Comparison of ENCODE assay signal across 13 cellular contexts in the genomic region with DNA sequence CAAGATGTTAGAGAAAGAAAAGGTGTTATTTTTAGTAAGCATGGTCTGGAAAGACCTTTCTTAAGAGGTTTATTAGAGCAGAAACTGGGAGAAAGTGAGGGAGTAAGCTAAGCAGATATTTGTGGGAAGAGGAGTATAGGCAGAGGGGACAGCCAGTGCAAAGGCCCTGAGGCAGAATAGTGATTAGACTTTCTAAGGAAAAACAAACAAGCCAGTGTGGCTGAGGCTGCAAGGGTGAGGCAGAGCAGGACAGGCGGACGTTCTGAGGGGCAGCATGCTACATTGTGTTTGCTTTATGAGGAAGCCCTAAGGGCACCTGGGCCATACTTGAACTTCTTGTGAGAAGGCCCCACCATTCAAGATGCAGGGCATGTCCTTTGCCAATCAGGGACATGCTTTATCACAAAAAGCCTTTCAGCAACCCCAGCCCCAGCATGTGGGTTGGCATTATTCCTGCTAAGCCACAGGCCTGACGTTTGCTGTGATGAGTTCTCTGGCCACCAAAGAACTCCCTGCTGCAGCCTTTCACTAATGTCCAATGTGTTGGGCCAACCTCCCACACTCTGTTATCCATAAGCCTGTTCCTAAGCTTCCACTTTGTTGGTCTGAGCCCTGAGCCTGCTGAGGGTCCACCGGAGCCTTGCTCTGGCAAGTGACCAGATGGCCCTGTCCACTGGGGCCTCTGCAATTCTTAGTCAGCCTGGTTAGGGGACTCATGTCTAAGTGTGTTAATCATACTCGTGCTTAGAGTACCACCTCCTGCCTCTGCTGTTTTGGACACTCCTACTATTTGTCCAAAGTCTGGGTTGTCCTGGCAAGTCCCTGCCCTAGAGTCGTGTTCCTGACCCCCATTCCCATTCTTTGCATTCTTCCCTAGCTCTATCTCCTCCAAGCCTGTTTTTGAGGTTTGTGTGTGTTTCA.
"Had no signal": no experiment of that assay in that cellular context is flagged by ENCODE, and none has a peak within 500 bp of the region (broad histone marks: within the 10 kb centered on the region; RNA-seq: fewer than 3 reads in every experiment).

No MANE protein-coding gene starts in this region.

- DNase-seq: activated CD4-positive, alpha-beta memory T cell treated with anti-CD3 and anti-CD28 coated beads, Interleukin-2, amount 10 ng/mL, durations not matched to agents 7 days and 5 days; activated CD4-positive, alpha-beta T cell treated with anti-CD3 and anti-CD28 coated beads for 1 hour; activated CD8-positive, alpha-beta memory T cell treated with anti-CD3 and anti-CD28 coated beads, Interleukin-2, amount 50 U/mL, for 4 hours; activated naive CD4-positive, alpha-beta T cell treated with Interleukin-2 at 50 U/mL for 16 hours; activated naive CD8-positive, alpha-beta T cell treated with anti-CD3 and anti-CD28 coated beads, Interleukin-2, amount 50 U/mL, for 24 hours; activated T-cell treated with anti-CD3 and anti-CD28 coated beads, Interleukin-2, amount 50 U/mL, for 72 hours; foreskin fibroblast; occipital lobe; small intestine had no signal

- H3K27ac Mint-ChIP-seq: activated CD4-positive, alpha-beta memory T cell treated with anti-CD3 and anti-CD28 coated beads, Interleukin-2, amount 10 ng/mL, durations not matched to agents 7 days and 5 days; activated naive CD8-positive, alpha-beta T cell treated with anti-CD3 and anti-CD28 coated beads, Interleukin-2, amount 50 U/mL, for 24 hours; activated T-cell treated with anti-CD3 and anti-CD28 coated beads, Interleukin-2, amount 50 U/mL, for 72 hours; natural killer cell treated with Interleukin-12 subunit alpha and Interleukin-12 subunit beta and Interleukin-15 and Interleukin-18, amount 100 ng/mL, for 72 hours; stimulated activated effector memory CD8-positive, alpha-beta T cell treated with anti-CD3 and anti-CD28 coated beads, Interleukin-12 subunit alpha, Interleukin-12 subunit beta, amount 100 ng/mL, for 72 hours; T-helper 2 cell treated with Interferon-gamma antibody and Interleukin-4, amounts not matched to agents 5 μg/mL and 100 μg/mL, for 36 hours had no signal

- H3K9me3 ChIP-seq: tibial nerve had no signal

- H3K4me3 ChIP-seq: tibial nerve had no signal

- H3K27ac ChIP-seq: tibial nerve had no signal

- H3K9me3 Mint-ChIP-seq: activated CD4-positive, alpha-beta memory T cell treated with anti-CD3 and anti-CD28 coated beads, Interleukin-2, amount 10 ng/mL, durations not matched to agents 7 days and 5 days; activated naive CD8-positive, alpha-beta T cell treated with anti-CD3 and anti-CD28 coated beads, Interleukin-2, amount 50 U/mL, for 24 hours; stimulated activated effector memory CD8-positive, alpha-beta T cell treated with anti-CD3 and anti-CD28 coated beads, Interleukin-12 subunit alpha, Interleukin-12 subunit beta, amount 100 ng/mL, for 72 hours; T-helper 2 cell treated with Interferon-gamma antibody and Interleukin-4, amounts not matched to agents 5 μg/mL and 100 μg/mL, for 36 hours had no signal

- H3K27me3 ChIP-seq: tibial nerve had no signal

- H3K36me3 ChIP-seq: tibial nerve had no signal

- H3K36me3 Mint-ChIP-seq: natural killer cell treated with Interleukin-12 subunit alpha and Interleukin-12 subunit beta and Interleukin-15 and Interleukin-18, amount 100 ng/mL, for 72 hours; stimulated activated effector memory CD8-positive, alpha-beta T cell treated with anti-CD3 and anti-CD28 coated beads, Interleukin-12 subunit alpha, Interleukin-12 subunit beta, amount 100 ng/mL, for 72 hours had no signal

- H3K4me3 Mint-ChIP-seq: activated CD4-positive, alpha-beta memory T cell treated with anti-CD3 and anti-CD28 coated beads, Interleukin-2, amount 10 ng/mL, durations not matched to agents 7 days and 5 days; activated naive CD8-positive, alpha-beta T cell treated with anti-CD3 and anti-CD28 coated beads, Interleukin-2, amount 50 U/mL, for 24 hours; activated T-cell treated with anti-CD3 and anti-CD28 coated beads, Interleukin-2, amount 50 U/mL, for 72 hours; natural killer cell treated with Interleukin-12 subunit alpha and Interleukin-12 subunit beta and Interleukin-15 and Interleukin-18, amount 100 ng/mL, for 72 hours; stimulated activated effector memory CD8-positive, alpha-beta T cell treated with anti-CD3 and anti-CD28 coated beads, Interleukin-12 subunit alpha, Interleukin-12 subunit beta, amount 100 ng/mL, for 72 hours; T-helper 2 cell treated with Interferon-gamma antibody and Interleukin-4, amounts not matched to agents 5 μg/mL and 100 μg/mL, for 36 hours had no signal

- ATAC-seq: activated naive CD8-positive, alpha-beta T cell treated with anti-CD3 and anti-CD28 coated beads, Interleukin-2, amount 50 U/mL, for 24 hours; activated T-cell treated with anti-CD3 and anti-CD28 coated beads, Interleukin-2, amount 50 U/mL, for 72 hours; stimulated activated effector memory CD8-positive, alpha-beta T cell treated with anti-CD3 and anti-CD28 coated beads, Interleukin-12 subunit alpha, Interleukin-12 subunit beta, amount 100 ng/mL, for 72 hours had no signal

- H3K4me1 Mint-ChIP-seq: activated CD4-positive, alpha-beta memory T cell treated with anti-CD3 and anti-CD28 coated beads, Interleukin-2, amount 10 ng/mL, durations not matched to agents 7 days and 5 days; activated naive CD8-positive, alpha-beta T cell treated with anti-CD3 and anti-CD28 coated beads, Interleukin-2, amount 50 U/mL, for 24 hours; stimulated activated effector memory CD8-positive, alpha-beta T cell treated with anti-CD3 and anti-CD28 coated beads, Interleukin-12 subunit alpha, Interleukin-12 subunit beta, amount 100 ng/mL, for 72 hours had no signal
